Comparison of ENCODE assay signal across 1 cellular context in genomic region chr6:52513896-52514295, GRCh38.
TF ChIP-seq lines count a peak whose summit lies in the region.

No MANE protein-coding gene starts in this region.

TF ChIP-seq in GM23338, 12 proteins besides CTCF, POLR2A, EP300 and RAD21 (continued from another document):
- TF ChIP-seq STAT1 (IDR thresholded peaks at IDR 0.05; ENCODE audit: unreplicated experiment) (no peak), JUNB (IDR thresholded peaks at IDR 0.05; ENCODE audit: unreplicated experiment) (no peak), EZH2 (IDR thresholded peaks at IDR 0.05; ENCODE audit: low read depth, unreplicated experiment) (no peak), ZNF462 (CRISPR knock-in tag; IDR thresholded peaks at IDR 0.05) (no peak), POLR2AphosphoS5 (IDR thresholded peaks at IDR 0.05; ENCODE audit: low read depth) (no peak)
